Comparison of ENCODE assay signal across 1 cellular context in the genomic region with DNA sequence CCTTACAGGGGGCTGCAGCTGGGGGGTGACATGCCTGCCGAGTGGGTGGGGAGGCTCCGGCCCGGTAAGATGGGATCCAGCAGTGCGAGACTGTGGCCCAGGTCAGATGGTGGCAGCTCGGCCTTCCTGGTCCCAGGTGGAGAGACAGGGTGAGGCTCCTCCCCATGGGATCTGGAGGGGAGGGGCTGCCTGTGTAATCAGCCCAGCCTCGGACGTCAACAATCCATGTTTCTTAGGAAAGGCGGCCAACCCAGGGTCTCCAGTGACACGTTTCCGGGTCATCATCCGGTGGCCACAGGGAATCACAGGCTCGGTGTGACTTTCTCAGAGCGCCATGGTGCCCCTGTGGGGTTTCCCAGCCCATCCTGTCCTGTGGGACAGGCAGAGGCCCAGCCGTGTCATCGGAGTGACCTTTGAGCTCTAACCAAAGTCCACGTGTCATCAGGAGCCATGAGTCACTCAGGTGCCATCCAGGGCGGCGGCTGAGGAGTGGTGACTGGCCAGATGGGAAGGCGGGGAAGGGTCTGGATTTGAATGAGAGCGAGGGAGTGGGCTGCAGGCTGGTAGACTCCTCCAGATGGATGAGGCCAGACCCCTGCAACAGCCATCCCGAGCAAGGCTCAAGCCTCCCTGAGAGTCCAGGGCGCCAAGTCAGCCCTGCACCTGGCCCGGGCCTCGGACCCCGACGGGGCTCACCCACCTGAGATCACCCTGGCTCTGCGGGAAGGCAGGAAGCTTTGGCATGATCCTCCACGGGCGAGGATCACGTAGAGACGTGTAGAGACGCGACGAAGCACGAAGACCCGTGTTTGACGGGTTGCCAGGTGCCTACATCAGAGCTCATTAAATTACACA.
A peak's percentile ranks its signal among the peaks of the same experiment; 100 is the strongest.
TF ChIP-seq lines count a peak whose summit lies in the region.

No MANE protein-coding gene starts in this region.

TF ChIP-seq in HepG2, 621 proteins besides CTCF, POLR2A, EP300 and RAD21 (continued from another document and continues in another):
- TF ChIP-seq ZNF646 (CRISPR knock-in tag; IDR thresholded peaks at IDR 0.05) (no peak), ZNF354B (CRISPR knock-in tag; IDR thresholded peaks at IDR 0.05) (no peak), CENPT (CRISPR knock-in tag; IDR thresholded peaks at IDR 0.05; ENCODE audit: low read depth) (no peak), U2AF1 (optimal IDR thresholded peaks at IDR 0.05; ENCODE audit: low read depth, low read length) (peak; percentile 9), HDAC1 (CRISPR knock-in tag; IDR thresholded peaks at IDR 0.05) (peak; percentile 95), ETS1 (CRISPR knock-in tag; IDR thresholded peaks at IDR 0.05) (peak; percentile 94; the same call in 1 of the 2 replicates), SP5 (CRISPR knock-in tag; IDR thresholded peaks at IDR 0.05; ENCODE audit: borderline replicate concordance, low read depth) (peak; percentile 74), TCF7 (IDR thresholded peaks at IDR 0.05; ENCODE audit: low read depth) (no peak; the same call in 1 of the 2 replicates), ZMYM2 (CRISPR knock-in tag; IDR thresholded peaks at IDR 0.05) (peak; percentile 89), GATAD1 (CRISPR knock-in tag; IDR thresholded peaks at IDR 0.05) (peak; percentile 77), RXRA (CRISPR knock-in tag; IDR thresholded peaks at IDR 0.05) (peak; percentile 90), ZNF800 (CRISPR knock-in tag; IDR thresholded peaks at IDR 0.05) (no peak; the same call in 1 of the 2 replicates), ZSCAN9 (CRISPR knock-in tag; IDR thresholded peaks at IDR 0.05; ENCODE audit: borderline replicate concordance) (no peak), RBM39 (IDR thresholded peaks at IDR 0.05; ENCODE audit: low read depth, low read length, poor library complexity, severe bottlenecking) (peak; percentile 49), ZNF143 (CRISPR knock-in tag; IDR thresholded peaks at IDR 0.05) (peak; percentile 64), NR2F1 (CRISPR knock-in tag; IDR thresholded peaks at IDR 0.05) (peak; percentile 74 to 84), HBP1 (CRISPR knock-in tag; IDR thresholded peaks at IDR 0.05; ENCODE audit: low read depth) (peak; percentile 70; the same call in 1 of the 2 replicates), MEIS2 (CRISPR knock-in tag; IDR thresholded peaks at IDR 0.05) (peak; percentile 91; the same call in 1 of the 2 replicates), SETDB1 (CRISPR knock-in tag; IDR thresholded peaks at IDR 0.05; ENCODE audit: borderline replicate concordance) (no peak)
- TF ChIP-seq, protein P1, sequence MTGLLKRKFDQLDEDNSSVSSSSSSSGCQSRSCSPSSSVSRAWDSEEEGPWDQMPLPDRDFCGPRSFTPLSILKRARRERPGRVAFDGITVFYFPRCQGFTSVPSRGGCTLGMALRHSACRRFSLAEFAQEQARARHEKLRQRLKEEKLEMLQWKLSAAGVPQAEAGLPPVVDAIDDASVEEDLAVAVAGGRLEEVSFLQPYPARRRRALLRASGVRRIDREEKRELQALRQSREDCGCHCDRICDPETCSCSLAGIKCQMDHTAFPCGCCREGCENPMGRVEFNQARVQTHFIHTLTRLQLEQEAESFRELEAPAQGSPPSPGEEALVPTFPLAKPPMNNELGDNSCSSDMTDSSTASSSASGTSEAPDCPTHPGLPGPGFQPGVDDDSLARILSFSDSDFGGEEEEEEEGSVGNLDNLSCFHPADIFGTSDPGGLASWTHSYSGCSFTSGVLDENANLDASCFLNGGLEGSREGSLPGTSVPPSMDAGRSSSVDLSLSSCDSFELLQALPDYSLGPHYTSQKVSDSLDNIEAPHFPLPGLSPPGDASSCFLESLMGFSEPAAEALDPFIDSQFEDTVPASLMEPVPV (CRISPR knock-in tag; IDR thresholded peaks at IDR 0.05), result peak; percentile 29; the same call in 1 of the 2 replicates
- TF ChIP-seq, protein P2, sequence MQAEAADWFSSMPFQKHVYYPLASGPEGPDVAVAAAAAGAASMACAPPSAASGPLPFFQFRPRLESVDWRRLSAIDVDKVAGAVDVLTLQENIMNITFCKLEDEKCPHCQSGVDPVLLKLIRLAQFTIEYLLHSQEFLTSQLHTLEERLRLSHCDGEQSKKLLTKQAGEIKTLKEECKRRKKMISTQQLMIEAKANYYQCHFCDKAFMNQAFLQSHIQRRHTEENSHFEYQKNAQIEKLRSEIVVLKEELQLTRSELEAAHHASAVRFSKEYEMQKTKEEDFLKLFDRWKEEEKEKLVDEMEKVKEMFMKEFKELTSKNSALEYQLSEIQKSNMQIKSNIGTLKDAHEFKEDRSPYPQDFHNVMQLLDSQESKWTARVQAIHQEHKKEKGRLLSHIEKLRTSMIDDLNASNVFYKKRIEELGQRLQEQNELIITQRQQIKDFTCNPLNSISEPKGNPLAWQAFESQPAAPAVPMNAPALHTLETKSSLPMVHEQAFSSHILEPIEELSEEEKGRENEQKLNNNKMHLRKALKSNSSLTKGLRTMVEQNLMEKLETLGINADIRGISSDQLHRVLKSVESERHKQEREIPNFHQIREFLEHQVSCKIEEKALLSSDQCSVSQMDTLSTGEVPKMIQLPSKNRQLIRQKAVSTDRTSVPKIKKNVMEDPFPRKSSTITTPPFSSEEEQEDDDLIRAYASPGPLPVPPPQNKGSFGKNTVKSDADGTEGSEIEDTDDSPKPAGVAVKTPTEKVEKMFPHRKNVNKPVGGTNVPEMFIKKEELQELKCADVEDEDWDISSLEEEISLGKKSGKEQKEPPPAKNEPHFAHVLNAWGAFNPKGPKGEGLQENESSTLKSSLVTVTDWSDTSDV (CRISPR knock-in tag; IDR thresholded peaks at IDR 0.05), result 0 out of 2 replicates have a peak, but pooled peaks have one; percentile 80
- TF ChIP-seq, protein P3, sequence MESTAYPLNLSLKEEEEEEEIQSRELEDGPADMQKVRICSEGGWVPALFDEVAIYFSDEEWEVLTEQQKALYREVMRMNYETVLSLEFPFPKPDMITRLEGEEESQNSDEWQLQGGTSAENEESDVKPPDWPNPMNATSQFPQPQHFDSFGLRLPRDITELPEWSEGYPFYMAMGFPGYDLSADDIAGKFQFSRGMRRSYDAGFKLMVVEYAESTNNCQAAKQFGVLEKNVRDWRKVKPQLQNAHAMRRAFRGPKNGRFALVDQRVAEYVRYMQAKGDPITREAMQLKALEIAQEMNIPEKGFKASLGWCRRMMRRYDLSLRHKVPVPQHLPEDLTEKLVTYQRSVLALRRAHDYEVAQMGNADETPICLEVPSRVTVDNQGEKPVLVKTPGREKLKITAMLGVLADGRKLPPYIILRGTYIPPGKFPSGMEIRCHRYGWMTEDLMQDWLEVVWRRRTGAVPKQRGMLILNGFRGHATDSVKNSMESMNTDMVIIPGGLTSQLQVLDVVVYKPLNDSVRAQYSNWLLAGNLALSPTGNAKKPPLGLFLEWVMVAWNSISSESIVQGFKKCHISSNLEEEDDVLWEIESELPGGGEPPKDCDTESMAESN (CRISPR knock-in tag; conservative IDR thresholded peaks at IDR 0.05), result 0 out of 2 replicates have a peak, but pooled peaks have one; percentile 82
- TF ChIP-seq, protein P4, sequence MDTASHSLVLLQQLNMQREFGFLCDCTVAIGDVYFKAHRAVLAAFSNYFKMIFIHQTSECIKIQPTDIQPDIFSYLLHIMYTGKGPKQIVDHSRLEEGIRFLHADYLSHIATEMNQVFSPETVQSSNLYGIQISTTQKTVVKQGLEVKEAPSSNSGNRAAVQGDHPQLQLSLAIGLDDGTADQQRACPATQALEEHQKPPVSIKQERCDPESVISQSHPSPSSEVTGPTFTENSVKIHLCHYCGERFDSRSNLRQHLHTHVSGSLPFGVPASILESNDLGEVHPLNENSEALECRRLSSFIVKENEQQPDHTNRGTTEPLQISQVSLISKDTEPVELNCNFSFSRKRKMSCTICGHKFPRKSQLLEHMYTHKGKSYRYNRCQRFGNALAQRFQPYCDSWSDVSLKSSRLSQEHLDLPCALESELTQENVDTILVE (CRISPR knock-in tag; IDR thresholded peaks at IDR 0.05), result peak; percentile 98
- TF ChIP-seq, protein P5, sequence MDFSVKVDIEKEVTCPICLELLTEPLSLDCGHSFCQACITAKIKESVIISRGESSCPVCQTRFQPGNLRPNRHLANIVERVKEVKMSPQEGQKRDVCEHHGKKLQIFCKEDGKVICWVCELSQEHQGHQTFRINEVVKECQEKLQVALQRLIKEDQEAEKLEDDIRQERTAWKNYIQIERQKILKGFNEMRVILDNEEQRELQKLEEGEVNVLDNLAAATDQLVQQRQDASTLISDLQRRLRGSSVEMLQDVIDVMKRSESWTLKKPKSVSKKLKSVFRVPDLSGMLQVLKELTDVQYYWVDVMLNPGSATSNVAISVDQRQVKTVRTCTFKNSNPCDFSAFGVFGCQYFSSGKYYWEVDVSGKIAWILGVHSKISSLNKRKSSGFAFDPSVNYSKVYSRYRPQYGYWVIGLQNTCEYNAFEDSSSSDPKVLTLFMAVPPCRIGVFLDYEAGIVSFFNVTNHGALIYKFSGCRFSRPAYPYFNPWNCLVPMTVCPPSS (IDR thresholded peaks at IDR 0.05), result no peak
